In genomic region chr1:76764638-76765572, GRCh38 we compare ENCODE assay signal across 1 cellular context.
TF ChIP-seq lines count a peak whose summit lies in the region.

No MANE protein-coding gene starts in this region.

TF ChIP-seq in A549, 52 proteins besides CTCF, POLR2A, EP300 and RAD21 (continued from another document):
- TF ChIP-seq ELK1 (IDR thresholded peaks at IDR 0.05; ENCODE audit: low read depth, low read length), result no peak
